Comparison of ENCODE assay signal across 17 cellular contexts in genomic region chr22:27577570-27577969, GRCh38.
DNase-seq lines count a peak whose midpoint lies in the region; ATAC-seq and TF ChIP-seq lines count a peak whose summit lies in the region.
"Had no signal": no experiment of that assay in that cellular context is flagged by ENCODE, and none has a peak within 500 bp of the region (broad histone marks: within the 10 kb centered on the region; RNA-seq: fewer than 3 reads in every experiment).

No MANE protein-coding gene starts in this region.

- CTCF ChIA-PET in WTC11 (lab: Charles Lee), result no interaction called here

- H3K4me3 ChIP-seq in mesenchymal stem cell (ENCODE audit: insufficient read depth in 1 of 2, low read depth in 1 of 2, low read length in 2 of 2) (no peak overlapping the region), skeletal muscle tissue (ENCODE audit: low read length in 3 of 3) (no peak overlapping the region)
- H3K4me3 ChIP-seq: MG63 had no signal

- no peaks in the 10 kb centered on the region for H3K36me3 Mint-ChIP-seq in WTC11
- no peaks in the 10 kb centered on the region for H3K36me3 Mint-ChIP-seq in chondrocyte (ENCODE audit: low read depth)
- H3K36me3 Mint-ChIP-seq: CD4-positive, alpha-beta memory T cell had no signal

- TF ChIP-seq CTCF in WTC11 (IDR thresholded peaks at IDR 0.05) (no peak), chondrocyte (IDR thresholded peaks at IDR 0.05) (no peak)

- DNase-seq in WTC11 (ENCODE audit: low spot score) (no peak), chondrocyte (ENCODE audit: low spot score) (no peak), mesenchymal stem cell (no peak), iPS-NIHi11 (ENCODE audit: low spot score) (no peak), CD1c-positive myeloid dendritic cell (ENCODE audit: extremely low spot score) (no peak)
- DNase-seq: CD4-positive, alpha-beta memory T cell; DMS79 treated with DMSO at 0.1 percent for 48 hours; GF-D8; HFFc6; MG63; NCI-H1105; NCI-H187; NCI-H446 had no signal

- no peaks in the 10 kb centered on the region for H3K36me3 ChIP-seq in mesenchymal stem cell (ENCODE audit: control insufficient read depth in 1 of 2, insufficient read depth in 2 of 2, low read depth in 1 of 2, low read length in 2 of 2)
- no peaks in the 10 kb centered on the region for H3K36me3 ChIP-seq in skeletal muscle tissue (ENCODE audit: control insufficient read depth in 3 of 3, insufficient read depth in 3 of 3, low read length in 3 of 3)
- H3K36me3 ChIP-seq: MG63 had no signal

- H3K4me1 ChIP-seq in mesenchymal stem cell (ENCODE audit: control insufficient read depth, insufficient read depth, low read depth, low read length) (peaks cover 19% of the 10 kb centered on the region), skeletal muscle tissue (ENCODE audit: control insufficient read depth in 3 of 3, insufficient read depth in 3 of 3, low read length in 3 of 3) (peaks cover 7 to 13% (median 10%) of the 10 kb centered on the region in 3 donors)

- H3K4me1 Mint-ChIP-seq in WTC11 (peaks cover 6% of the 10 kb centered on the region), chondrocyte (ENCODE audit: low read depth) (peaks cover 72% of the 10 kb centered on the region)
- H3K4me1 Mint-ChIP-seq: B cell; CD4-positive, alpha-beta memory T cell had no signal

- ATAC-seq in WTC11 (peak; percentile 44), HG02884 (IDR thresholded peaks at IDR 0.05; ENCODE audit: unreplicated experiment) (no peak)

- H3K9me3 ChIP-seq in mesenchymal stem cell (ENCODE audit: control insufficient read depth, low read length) (peaks cover 3% of the 10 kb centered on the region), skeletal muscle tissue (ENCODE audit: control insufficient read depth in 3 of 3, low read length in 3 of 3) (no peaks in the 10 kb centered on the region)

- POLR2A ChIA-PET in WTC11 (lab: Charles Lee), result no interaction called here

- H3K4me3 Mint-ChIP-seq in WTC11 (no peak overlapping the region), chondrocyte (ENCODE audit: unreplicated experiment) (no peak overlapping the region)
- H3K4me3 Mint-ChIP-seq: B cell; CD4-positive, alpha-beta memory T cell; HFFc6 had no signal

- WGBS in mesenchymal stem cell, result 87% methylated on average over 12 of the region's 12 CpGs

- no peak overlapping the region for H3K14ac ChIP-seq in mesenchymal stem cell (ENCODE audit: low read length in 2 of 2)

- no peak overlapping the region for H4K91ac ChIP-seq in mesenchymal stem cell (ENCODE audit: low read length)

- H3K23ac ChIP-seq in mesenchymal stem cell (ENCODE audit: low read length in 2 of 2), result no peak overlapping the region

- no peak overlapping the region for H2BK120ac ChIP-seq in mesenchymal stem cell (ENCODE audit: low read depth, low read length)

- H3K18ac ChIP-seq in mesenchymal stem cell (ENCODE audit: low read depth in 1 of 2, low read length in 2 of 2), result no peak overlapping the region

- H2AK5ac ChIP-seq in mesenchymal stem cell (ENCODE audit: low read length, severe bottlenecking), result peak overlapping the region; percentile 11

- H3K27me3 ChIP-seq in mesenchymal stem cell (ENCODE audit: control insufficient read depth in 1 of 2, insufficient read depth in 1 of 2, low read length in 2 of 2), result peaks cover 0 to 69% of the 10 kb centered on the region in 2 experiments
- H3K27me3 ChIP-seq in skeletal muscle tissue (ENCODE audit: control insufficient read depth in 3 of 3, insufficient read depth in 3 of 3, low read length in 3 of 3), result peaks cover 0 to 18% (median 4%) of the 10 kb centered on the region in 3 donors
- H3K27me3 ChIP-seq: MG63 had no signal

- H4K8ac ChIP-seq in mesenchymal stem cell (ENCODE audit: low read length), result no peak overlapping the region

- H3K4me2 ChIP-seq in mesenchymal stem cell (ENCODE audit: low read length, poor library complexity, severe bottlenecking), result no peak overlapping the region

- H2BK5ac ChIP-seq in mesenchymal stem cell (ENCODE audit: low read depth, low read length, poor library complexity, severe bottlenecking), result no peak overlapping the region

- H3K4ac ChIP-seq in mesenchymal stem cell (ENCODE audit: low read depth in 1 of 2, low read length in 2 of 2), result no peak overlapping the region

- no peaks in the 10 kb centered on the region for H3K79me1 ChIP-seq in mesenchymal stem cell (replicated peaks; ENCODE audit: low read length, poor library complexity, severe bottlenecking)

- H3K27ac ChIP-seq in mesenchymal stem cell (ENCODE audit: low read length, poor library complexity, severe bottlenecking) (peak overlapping the region; percentile 9), skeletal muscle tissue (ENCODE audit: low read depth, low read length) (peak overlapping the region; percentile 5)
- H3K27ac ChIP-seq: RWPE1 had no signal

- H2BK12ac ChIP-seq in mesenchymal stem cell (ENCODE audit: low read length in 2 of 2), result no peak overlapping the region

- H3K9ac ChIP-seq in mesenchymal stem cell (ENCODE audit: low read length) (no peak overlapping the region), skeletal muscle tissue (ENCODE audit: low read depth in 1 of 3, low read length in 3 of 3) (no peak overlapping the region)

- H3K9me3 Mint-ChIP-seq in WTC11, result no peaks in the 10 kb centered on the region
- H3K9me3 Mint-ChIP-seq in chondrocyte (ENCODE audit: low read depth), result no peaks in the 10 kb centered on the region
- H3K9me3 Mint-ChIP-seq: HFFc6 had no signal

- peaks cover 20% of the 10 kb centered on the region for H3K27me3 Mint-ChIP-seq in WTC11 (ENCODE audit: low read depth)
- no peaks in the 10 kb centered on the region for H3K27me3 Mint-ChIP-seq in chondrocyte (ENCODE audit: low read depth)

- no peak overlapping the region for H2BK15ac ChIP-seq in mesenchymal stem cell (ENCODE audit: low read depth, poor library complexity, severe bottlenecking)

- no peak overlapping the region for H2AFZ ChIP-seq in mesenchymal stem cell (ENCODE audit: low read depth, low read length)

- H3K27ac Mint-ChIP-seq in WTC11 (no peak overlapping the region), chondrocyte (ENCODE audit: unreplicated experiment) (peak overlapping the region; percentile 96)
- H3K27ac Mint-ChIP-seq: B cell; CD4-positive, alpha-beta memory T cell; HFFc6 had no signal

TF ChIP-seq in WTC11, 78 proteins besides CTCF, POLR2A, EP300 and RAD21:
- TF ChIP-seq, protein P1, sequence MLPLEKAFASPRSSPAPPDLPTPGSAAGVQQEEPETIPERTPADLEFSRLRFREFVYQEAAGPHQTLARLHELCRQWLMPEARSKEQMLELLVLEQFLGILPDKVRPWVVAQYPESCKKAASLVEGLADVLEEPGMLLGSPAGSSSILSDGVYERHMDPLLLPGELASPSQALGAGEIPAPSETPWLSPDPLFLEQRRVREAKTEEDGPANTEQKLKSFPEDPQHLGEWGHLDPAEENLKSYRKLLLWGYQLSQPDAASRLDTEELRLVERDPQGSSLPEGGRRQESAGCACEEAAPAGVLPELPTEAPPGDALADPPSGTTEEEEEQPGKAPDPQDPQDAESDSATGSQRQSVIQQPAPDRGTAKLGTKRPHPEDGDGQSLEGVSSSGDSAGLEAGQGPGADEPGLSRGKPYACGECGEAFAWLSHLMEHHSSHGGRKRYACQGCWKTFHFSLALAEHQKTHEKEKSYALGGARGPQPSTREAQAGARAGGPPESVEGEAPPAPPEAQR (CRISPR knock-in tag; IDR thresholded peaks at IDR 0.05), result no peak
- TF ChIP-seq ATF2 (CRISPR knock-in tag; IDR thresholded peaks at IDR 0.05; ENCODE audit: borderline replicate concordance, low read depth), result no peak
- TF ChIP-seq AFF4 (CRISPR knock-in tag; IDR thresholded peaks at IDR 0.05; ENCODE audit: borderline replicate concordance), result no peak
